ENCODE assay signal across 11 cellular contexts in genomic region chr7:12719141-12719919, GRCh38. TPM values are rescaled to one million over a fixed set of nuclear protein-coding genes. Genes with fewer than 3 reads are reported as not detected.
DNase-seq lines count a peak whose midpoint lies in the region; ATAC-seq, FAIRE-seq and TF ChIP-seq lines count a peak whose summit lies in the region.
"Had no signal": no experiment of that assay in that cellular context is flagged by ENCODE, and none has a peak within 500 bp of the region (broad histone marks: within the 10 kb centered on the region; RNA-seq: fewer than 3 reads in every experiment).

No MANE protein-coding gene starts in this region.

- H3K9ac ChIP-seq in astrocyte (ENCODE audit: low read length): no peak overlapping the region

- H3K9me3 Mint-ChIP-seq in astrocyte (ENCODE audit: unreplicated experiment): no peaks in the 10 kb centered on the region

- H3K4me1 ChIP-seq in left ventricle myocardium inferior (peaks cover 61% of the 10 kb centered on the region), astrocyte (ENCODE audit: insufficient read depth, low read length) (peaks cover 18% of the 10 kb centered on the region), lung (ENCODE audit: control insufficient read depth in 2 of 2, insufficient read depth in 2 of 2, low read length in 2 of 2) (peaks cover 11 to 18% of the 10 kb centered on the region in 2 donors), vagina (peaks cover 64% of the 10 kb centered on the region)

- H3K4me2 ChIP-seq in astrocyte (ENCODE audit: low read length): peak overlapping the region; percentile 31

- H3K4me3 ChIP-seq in left ventricle myocardium inferior: no peak overlapping the region
- no peak overlapping the region for H3K4me3 ChIP-seq in astrocyte (ENCODE audit: insufficient read depth, low read depth, low read length)
- no peak overlapping the region for H3K4me3 ChIP-seq in lung
- H3K4me3 ChIP-seq in vagina: no peak overlapping the region

- H4K20me1 ChIP-seq in astrocyte (ENCODE audit: insufficient read depth, low read length): no peaks in the 10 kb centered on the region

- no peak overlapping the region for H3K4me3 Mint-ChIP-seq in astrocyte (ENCODE audit: unreplicated experiment)

- peak overlapping the region; percentile 20 for H2AFZ ChIP-seq in astrocyte (ENCODE audit: low read depth, low read length)

- DNase-seq in left ventricle myocardium inferior: no peak
- DNase-seq in left ventricle myocardium superior: no peak
- peak; percentile 83 for DNase-seq in astrocyte (ENCODE audit: low read depth)
- DNase-seq in lung (ENCODE audit: low spot score): no peak
- DNase-seq in vagina (ENCODE audit: extremely low spot score in 2 of 2): peak in 1 of 2 donors; percentile 90
- DNase-seq in NCI-H2171 (lab: John Stamatoyannopoulos, UW): no peak
- no peak for DNase-seq in DMS79 (lab: John Stamatoyannopoulos, UW)
- DNase-seq: activated CD8-positive, alpha-beta memory T cell treated with anti-CD3 and anti-CD28 coated beads, Interleukin-2, amount 50 U/mL, for 4 hours; DND-41; NCI-H69 had no signal

- TF ChIP-seq POLR2A in vagina (IDR thresholded peaks at IDR 0.05): no peak

- H3K36me3 ChIP-seq in left ventricle myocardium inferior: no peaks in the 10 kb centered on the region
- H3K36me3 ChIP-seq in astrocyte (ENCODE audit: insufficient read depth, low read length): no peaks in the 10 kb centered on the region
- H3K36me3 ChIP-seq in lung (ENCODE audit: control insufficient read depth in 2 of 2, insufficient read depth in 2 of 2, low read length in 2 of 2): no peaks in the 10 kb centered on the region
- no peaks in the 10 kb centered on the region for H3K36me3 ChIP-seq in vagina

- no peaks in the 10 kb centered on the region for H3K27me3 ChIP-seq in left ventricle myocardium inferior (ENCODE audit: low read depth)
- no peaks in the 10 kb centered on the region for H3K27me3 ChIP-seq in astrocyte (ENCODE audit: insufficient read depth, low read length)
- H3K27me3 ChIP-seq in lung (ENCODE audit: control insufficient read depth, insufficient read depth): no peaks in the 10 kb centered on the region
- H3K27me3 ChIP-seq in vagina: no peaks in the 10 kb centered on the region

- H3K27ac ChIP-seq in left ventricle myocardium inferior (replicated peaks) (peak overlapping the region; percentile 82), astrocyte (ENCODE audit: low read depth, low read length) (peak overlapping the region; percentile 51), lung (ENCODE audit: low read depth in 1 of 2, low read length in 1 of 2) (peak overlapping the region in 1 of 2 donors; percentile 42), vagina (peak overlapping the region; percentile 81)

- H3K4me1 Mint-ChIP-seq in astrocyte (ENCODE audit: low read depth, unreplicated experiment): peaks cover 38% of the 10 kb centered on the region

- H3K79me2 ChIP-seq in astrocyte (ENCODE audit: insufficient read depth, low read length): no peaks in the 10 kb centered on the region

- ATAC-seq in left ventricle myocardium superior (no peak), lung (ENCODE audit: insufficient read depth, low FRiP score) (peak; percentile 28), GM21529 (IDR thresholded peaks at IDR 0.05; ENCODE audit: unreplicated experiment) (no peak)

- H3K9me3 ChIP-seq in left ventricle myocardium inferior (replicated peaks): no peaks in the 10 kb centered on the region
- no peaks in the 10 kb centered on the region for H3K9me3 ChIP-seq in astrocyte (ENCODE audit: insufficient read depth, low read depth, low read length)
- no peaks in the 10 kb centered on the region for H3K9me3 ChIP-seq in lung (ENCODE audit: control insufficient read depth in 2 of 2, insufficient read depth in 1 of 2, low read length in 1 of 2)
- no peaks in the 10 kb centered on the region for H3K9me3 ChIP-seq in vagina

- 41 to 53% methylated on average over 5 of the region's 5 CpGs for WGBS in lung, 2 donors

- TF ChIP-seq CTCF in left ventricle myocardium inferior (IDR thresholded peaks at IDR 0.05; ENCODE audit: borderline replicate concordance): no peak
- no peak for TF ChIP-seq CTCF in astrocyte (IDR thresholded peaks at IDR 0.05; ENCODE audit: insufficient read depth, low read depth, low read length)
- no peak for TF ChIP-seq CTCF in lung (IDR thresholded peaks at IDR 0.05; ENCODE audit: control extremely low read depth, extremely low read depth)
- no peak for TF ChIP-seq CTCF in vagina (IDR thresholded peaks at IDR 0.05)

- no peaks in the 10 kb centered on the region for H3K27me3 Mint-ChIP-seq in astrocyte (ENCODE audit: low read depth, unreplicated experiment)

- no peak for FAIRE-seq in astrocyte (lab: Jason Lieb, UNC)

- intact Hi-C loops in left ventricle myocardium inferior (cut with micrococcal nuclease) (no loop called here), left ventricle myocardium superior (cut with micrococcal nuclease) (no loop called here), vagina (cut with DNase I) (no loop called here)

- H3K36me3 Mint-ChIP-seq in astrocyte (ENCODE audit: low read depth, unreplicated experiment): no peaks in the 10 kb centered on the region

- peak overlapping the region; percentile 31 for H3K27ac Mint-ChIP-seq in astrocyte (ENCODE audit: unreplicated experiment)

RNA-seq across cellular contexts. Expression of gene ARL4A, which starts 31.9 kb away (rescaled TPM):
- total RNA-seq in left ventricle myocardium inferior (11.5 TPM), left ventricle myocardium superior (14.3 TPM), astrocyte (34.6 and 47.0 TPM in 2 replicates), lung (10 to 100 TPM; 31.7 to 34.8 TPM), vagina (58.2 TPM)
- polyA plus RNA-seq in lung: 10 to 100 TPM; 21.4 to 34.4 TPM
